In the genomic region with DNA sequence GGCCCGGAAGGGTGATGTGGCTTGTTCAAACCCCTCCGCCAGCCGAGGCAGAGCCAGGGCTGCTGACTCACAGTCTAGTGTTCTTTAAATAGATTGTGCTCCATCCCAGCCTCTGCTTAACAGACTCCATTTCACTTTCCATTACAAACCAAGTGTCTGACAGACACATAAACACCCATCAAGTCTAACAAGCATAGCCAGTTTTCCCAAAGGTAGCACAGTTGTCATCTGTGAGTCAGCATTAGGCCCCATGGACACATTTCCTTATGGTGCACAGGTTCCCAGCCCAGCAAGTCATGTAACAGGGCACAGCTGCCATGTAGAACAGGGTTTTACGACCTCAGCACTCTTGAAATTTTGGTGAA, we compare ENCODE assay signal across 10 cellular contexts.
DNase-seq lines count a peak whose midpoint lies in the region; ATAC-seq, FAIRE-seq and TF ChIP-seq lines count a peak whose summit lies in the region.
"Had no signal": no experiment of that assay in that cellular context is flagged by ENCODE, and none has a peak within 500 bp of the region (broad histone marks: within the 10 kb centered on the region; RNA-seq: fewer than 3 reads in every experiment).

No MANE protein-coding gene starts in this region.

- no peaks in the 10 kb centered on the region for H3K27me3 ChIP-seq in A673 (replicated peaks; ENCODE audit: insufficient read depth, low read depth, low read length, poor library complexity)
- H3K27me3 ChIP-seq in IMR-90 (ENCODE audit: control insufficient read depth, insufficient read depth, low read length) = no peaks in the 10 kb centered on the region
- no peaks in the 10 kb centered on the region for H3K27me3 ChIP-seq in astrocyte (ENCODE audit: insufficient read depth, low read length)
- no peaks in the 10 kb centered on the region for H3K27me3 ChIP-seq in spleen (replicated peaks in 1 of 7)
- H3K27me3 ChIP-seq: right lobe of liver had no signal

- no peaks in the 10 kb centered on the region for H3K9me3 Mint-ChIP-seq in astrocyte (ENCODE audit: unreplicated experiment)
- no peaks in the 10 kb centered on the region for H3K9me3 Mint-ChIP-seq in stimulated activated naive CD8-positive, alpha-beta T cell treated with anti-CD3 and anti-CD28 coated beads, Interleukin-15, amount 100 ng/mL, for 72 hours
- H3K9me3 Mint-ChIP-seq: central memory CD8-positive, alpha-beta T cell had no signal

- peaks cover 28% of the 10 kb centered on the region for H3K4me1 Mint-ChIP-seq in astrocyte (ENCODE audit: low read depth, unreplicated experiment)
- H3K4me1 Mint-ChIP-seq in stimulated activated naive CD8-positive, alpha-beta T cell treated with anti-CD3 and anti-CD28 coated beads, Interleukin-15, amount 100 ng/mL, for 72 hours = no peaks in the 10 kb centered on the region
- H3K4me1 Mint-ChIP-seq: central memory CD8-positive, alpha-beta T cell had no signal

- peaks cover 3% of the 10 kb centered on the region; the same call in 1 of the 2 replicates for H3K9me1 ChIP-seq in IMR-90 (ENCODE audit: insufficient read depth, low read length)

- H2AFZ ChIP-seq in IMR-90 (replicated peaks; ENCODE audit: low read length, poor library complexity) = peak overlapping the region; percentile 88
- peak overlapping the region; percentile 44 for H2AFZ ChIP-seq in astrocyte (ENCODE audit: low read depth, low read length)

- peak overlapping the region; percentile 20; the same call in 1 of the 2 replicates for H4K5ac ChIP-seq in IMR-90 (ENCODE audit: low read depth, low read length)

- peak overlapping the region; percentile 43; the same call in 1 of the 2 replicates for H4K91ac ChIP-seq in IMR-90 (ENCODE audit: insufficient read depth, low read depth, low read length)

- H2BK5ac ChIP-seq in IMR-90 (ENCODE audit: low read depth, low read length, poor library complexity, severe bottlenecking) = peak overlapping the region; percentile 79

- peak overlapping the region; percentile 67 for H3K4me3 Mint-ChIP-seq in astrocyte (ENCODE audit: unreplicated experiment)
- H3K4me3 Mint-ChIP-seq in stimulated activated naive CD8-positive, alpha-beta T cell treated with anti-CD3 and anti-CD28 coated beads, Interleukin-15, amount 100 ng/mL, for 72 hours = no peak overlapping the region
- H3K4me3 Mint-ChIP-seq: central memory CD8-positive, alpha-beta T cell had no signal

- H3K18ac ChIP-seq in IMR-90 (ENCODE audit: low read depth, low read length) = peak overlapping the region; percentile 40

- peak overlapping the region; percentile 91 for H3K4ac ChIP-seq in IMR-90 (ENCODE audit: low read depth, low read length)

- no peaks in the 10 kb centered on the region for H3K79me1 ChIP-seq in IMR-90 (ENCODE audit: low read depth in 1 of 2, low read length in 2 of 2)

- peak overlapping the region in 1 of 2 experiments; percentile 78; a peak in 2 of 4 replicates for H4K8ac ChIP-seq in IMR-90 (ENCODE audit: low read depth in 2 of 2, low read length in 2 of 2)

- H2BK15ac ChIP-seq in IMR-90 (ENCODE audit: low read depth, low read length) = peak overlapping the region; percentile 49; the same call in 2 of the 3 replicates

- no peaks in the 10 kb centered on the region for H3K9me3 ChIP-seq in A673 (ENCODE audit: low read depth, low read length, poor library complexity, severe bottlenecking)
- H3K9me3 ChIP-seq in IMR-90 (ENCODE audit: control insufficient read depth, insufficient read depth, low read length) = no peaks in the 10 kb centered on the region
- no peaks in the 10 kb centered on the region for H3K9me3 ChIP-seq in astrocyte (ENCODE audit: insufficient read depth, low read depth, low read length)
- H3K9me3 ChIP-seq in spleen = no peaks in the 10 kb centered on the region
- H3K9me3 ChIP-seq: right lobe of liver had no signal

- no peak for TF ChIP-seq POLR2A in IMR-90 (IDR thresholded peaks at IDR 0.05; ENCODE audit: low read depth, low read length)
- no peak for TF ChIP-seq POLR2A in spleen (IDR thresholded peaks at IDR 0.05)

- no peaks in the 10 kb centered on the region for H4K20me1 ChIP-seq in IMR-90 (ENCODE audit: insufficient read depth, low read length)
- H4K20me1 ChIP-seq in astrocyte (ENCODE audit: insufficient read depth, low read length) = no peaks in the 10 kb centered on the region

- no CpG with 5 or more reads among the region's 4 CpGs for WGBS in IMR-90 (ENCODE audit: extremely low coverage in 2 of 2, insufficient read length in 1 of 2), 2 experiments
- WGBS in spleen, 5 donors = 62 to 73% (median 71%) methylated on average over 4 of the region's 4 CpGs

- H2AK9ac ChIP-seq in IMR-90 (replicated peaks; ENCODE audit: low read depth, low read length, poor library complexity) = peak overlapping the region; percentile 93

- intact Hi-C loops in A673 (cut with micrococcal nuclease; ENCODE audit: unreplicated experiment) = no loop called here
- intact Hi-C loops in IMR-90 (cut with micrococcal nuclease) = no loop called here
- intact Hi-C loops in spleen (cut with DNase I; ENCODE audit: low total_unique reads) = no loop called here

- H3K79me2 ChIP-seq in astrocyte (ENCODE audit: insufficient read depth, low read length) = no peaks in the 10 kb centered on the region

- peak overlapping the region; percentile 89 for H2BK120ac ChIP-seq in IMR-90 (ENCODE audit: low read depth, low read length)

- H3K56ac ChIP-seq in IMR-90 (ENCODE audit: extremely low read depth, insufficient read depth, low read length) = peak overlapping the region; percentile 49; the same call in 1 of the 2 replicates

- H3K4me2 ChIP-seq in IMR-90 (ENCODE audit: low read depth, low read length) = peak overlapping the region; percentile 60; the same call in 1 of the 2 replicates
- H3K4me2 ChIP-seq in astrocyte (ENCODE audit: low read length) = peak overlapping the region; percentile 78

- BruUV-seq in A673 (replicated peaks; lab: Mats Ljungman, UMichigan) (no TSS peak), IMR-90 (replicated peaks; lab: Mats Ljungman, UMichigan) (no TSS peak)

- H3K9ac ChIP-seq in IMR-90 (ENCODE audit: low read depth, low read length) (no peak overlapping the region), astrocyte (ENCODE audit: low read length) (peak overlapping the region; percentile 68)

- in situ Hi-C loops in IMR-90 (cut with MboI; ENCODE audit: low sequenced_read_pairs) = no loop called here

- POLR2A ChIA-PET in A673 (lab: Charles Lee; ENCODE audit: low non-redundant PET) = no interaction called here
- POLR2A ChIA-PET in IMR-90 (lab: Charles Lee; ENCODE audit: unreplicated experiment) = interaction anchor here (1.4 kb wide), 1 partner anchor 109 kb away, joined by 6 read pairs; the partner anchor contains the start of gene RAP2B

- no peaks in the 10 kb centered on the region for H3K36me3 ChIP-seq in A673 (ENCODE audit: insufficient read depth, low read length, poor library complexity, severe bottlenecking)
- no peaks in the 10 kb centered on the region for H3K36me3 ChIP-seq in IMR-90 (ENCODE audit: control insufficient read depth, insufficient read depth, low read length)
- H3K36me3 ChIP-seq in astrocyte (ENCODE audit: insufficient read depth, low read length) = no peaks in the 10 kb centered on the region
- no peaks in the 10 kb centered on the region for H3K36me3 ChIP-seq in spleen
- H3K36me3 ChIP-seq: right lobe of liver had no signal

- H3K14ac ChIP-seq in IMR-90 (replicated peaks; ENCODE audit: low read depth, low read length) = peak overlapping the region; percentile 87

- H3K4me1 ChIP-seq in A673 (ENCODE audit: insufficient read depth, low read length, poor library complexity, severe bottlenecking) (no peaks in the 10 kb centered on the region), IMR-90 (ENCODE audit: control insufficient read depth, insufficient read depth, low read length) (peaks cover 5% of the 10 kb centered on the region), astrocyte (ENCODE audit: insufficient read depth, low read length) (peaks cover 13% of the 10 kb centered on the region), spleen (no peaks in the 10 kb centered on the region)
- H3K4me1 ChIP-seq: right lobe of liver had no signal

- H3K27ac ChIP-seq in A673 (ENCODE audit: low read depth, low read length, poor library complexity, severe bottlenecking) = no peak overlapping the region
- H3K27ac ChIP-seq in IMR-90 (ENCODE audit: insufficient read depth, low read length) = peak overlapping the region; percentile 84
- peak overlapping the region; percentile 92 for H3K27ac ChIP-seq in astrocyte (ENCODE audit: low read depth, low read length)
- H3K27ac ChIP-seq in spleen = no peak overlapping the region
- H3K27ac ChIP-seq: right lobe of liver had no signal

- TF ChIP-seq CTCF in A673 (conservative IDR thresholded peaks at IDR 0.05; ENCODE audit: low read depth, low read length) (no peak), IMR-90 (conservative IDR thresholded peaks at IDR 0.05; ENCODE audit: low read depth, low read length) (no peak), astrocyte (IDR thresholded peaks at IDR 0.05; ENCODE audit: insufficient read depth, low read depth, low read length) (no peak), spleen (IDR thresholded peaks at IDR 0.05 in 8 of 11, conservative IDR thresholded peaks at IDR 0.05 in 3 of 11) (no peak)

- no peak for TF ChIP-seq RAD21 in IMR-90 (IDR thresholded peaks at IDR 0.05; ENCODE audit: low read length)

- peak overlapping the region; percentile 69; the same call in 1 of the 2 replicates for H3K23ac ChIP-seq in IMR-90 (ENCODE audit: low read depth, low read length)

- peak overlapping the region; percentile 99 for H3K27ac Mint-ChIP-seq in astrocyte (ENCODE audit: unreplicated experiment)
- H3K27ac Mint-ChIP-seq in stimulated activated naive CD8-positive, alpha-beta T cell treated with anti-CD3 and anti-CD28 coated beads, Interleukin-15, amount 100 ng/mL, for 72 hours = no peak overlapping the region

- CTCF ChIA-PET in A673 (lab: Charles Lee) (interaction anchor here (0.6 kb wide), 1 partner anchor 13 kb away, joined by 4 read pairs; no protein-coding TSS in a partner anchor), IMR-90 (lab: Yijun Ruan, JAX) (no interaction called here)

- DNase-seq in A673 (ENCODE audit: low spot score) (peak; percentile 36), IMR-90 (peak; percentile 95), astrocyte (ENCODE audit: low read depth) (peak; percentile 97), kidney tubule cell (ENCODE audit: low spot score) (peak; percentile 98), spleen (no peak), NCI-H1417 treated with DMSO at 0.1 percent for 48 hours (lab: John Stamatoyannopoulos, UW) (no peak)
- DNase-seq in stimulated activated naive CD8-positive, alpha-beta T cell treated with anti-CD3 and anti-CD28 coated beads, Interleukin-15, amount 100 ng/mL, for 72 hours = no peak
- DNase-seq: right lobe of liver had no signal

- H3K27me3 Mint-ChIP-seq in astrocyte (ENCODE audit: low read depth, unreplicated experiment) = no peaks in the 10 kb centered on the region
- H3K27me3 Mint-ChIP-seq in stimulated activated naive CD8-positive, alpha-beta T cell treated with anti-CD3 and anti-CD28 coated beads, Interleukin-15, amount 100 ng/mL, for 72 hours = no peaks in the 10 kb centered on the region
- H3K27me3 Mint-ChIP-seq: central memory CD8-positive, alpha-beta T cell had no signal

- peak; percentile 81 for FAIRE-seq in astrocyte (lab: Jason Lieb, UNC)

- no peak overlapping the region for H3K4me3 ChIP-seq in A673 (ENCODE audit: low read depth, low read length, poor library complexity, severe bottlenecking)
- H3K4me3 ChIP-seq in IMR-90 (ENCODE audit: insufficient read depth, low read depth, low read length) = no peak overlapping the region
- peak overlapping the region; percentile 7 for H3K4me3 ChIP-seq in astrocyte (ENCODE audit: insufficient read depth, low read depth, low read length)
- no peak overlapping the region for H3K4me3 ChIP-seq in spleen
- H3K4me3 ChIP-seq: right lobe of liver had no signal

- H2BK20ac ChIP-seq in IMR-90 (ENCODE audit: low read depth, low read length) = peak overlapping the region; percentile 94

- dilution Hi-C loops in IMR-90 (cut with HindIII; ENCODE audit: low sequenced_read_pairs, unreplicated experiment) = no loop called here

- ATAC-seq in IMR-90 (ENCODE audit: low read depth) = peak; percentile 95
- no peak for ATAC-seq in activated CD4-positive, CD25-positive, alpha-beta regulatory T cell treated with anti-CD3 and anti-CD28 coated beads, Interleukin-2, amount 50 U/mL, for 24 hours
- ATAC-seq in stimulated activated naive CD8-positive, alpha-beta T cell treated with anti-CD3 and anti-CD28 coated beads, Interleukin-15, amount 100 ng/mL, for 72 hours = no peak

- no peaks in the 10 kb centered on the region for H3K36me3 Mint-ChIP-seq in astrocyte (ENCODE audit: low read depth, unreplicated experiment)

- peak overlapping the region; percentile 66; the same call in 1 of the 2 replicates for H2AK5ac ChIP-seq in IMR-90 (ENCODE audit: low read depth, low read length)

Comparison
In these comparisons a context has a peak if more than half of its experiments do, and no peak if none do; other contexts are left out.
1. DNase-seq: peak in A673 (single experiment), IMR-90 (single experiment), astrocyte (single experiment) and kidney tubule cell (single experiment); none in spleen (single experiment), NCI-H1417 treated with DMSO at 0.1 percent for 48 hours (single experiment) and stimulated activated naive CD8-positive, alpha-beta T cell treated with anti-CD3 and anti-CD28 coated beads, Interleukin-15, amount 100 ng/mL, for 72 hours (0 of 2).
2. H3K27ac ChIP-seq: peak in IMR-90 (single experiment) and astrocyte (single experiment); none in A673 (single experiment) and spleen (0 of 8).